Comparison of ENCODE assay signal across 7 cellular contexts in genomic region chr3:146770301-146770700, GRCh38.
"Had no signal": no experiment of that assay in that cellular context is flagged by ENCODE, and none has a peak within 500 bp of the region (broad histone marks: within the 10 kb centered on the region; RNA-seq: fewer than 3 reads in every experiment).

No MANE protein-coding gene starts in this region.

- H3K4me1 ChIP-seq: HAP-1 had no signal

- H3K4me3 Mint-ChIP-seq: GM23338, H9, HFFc6 had no signal

- H3K27ac Mint-ChIP-seq: GM23338, H9, HFFc6 had no signal

- H3K9me3 ChIP-seq: HAP-1 had no signal

- H2AFZ ChIP-seq: GM23338 had no signal

- DNase-seq: GOT3, H7, H9, HCEC 1CT, HFFc6 had no signal

- H3K4me2 ChIP-seq: GM23338 had no signal

- H3K36me3 ChIP-seq: HAP-1 had no signal

- H3K4me3 ChIP-seq: GM23338, HAP-1 had no signal

- H3K4me1 Mint-ChIP-seq: GM23338, H9 had no signal
